ENCODE assay signal across 9 cellular contexts in the genomic region with DNA sequence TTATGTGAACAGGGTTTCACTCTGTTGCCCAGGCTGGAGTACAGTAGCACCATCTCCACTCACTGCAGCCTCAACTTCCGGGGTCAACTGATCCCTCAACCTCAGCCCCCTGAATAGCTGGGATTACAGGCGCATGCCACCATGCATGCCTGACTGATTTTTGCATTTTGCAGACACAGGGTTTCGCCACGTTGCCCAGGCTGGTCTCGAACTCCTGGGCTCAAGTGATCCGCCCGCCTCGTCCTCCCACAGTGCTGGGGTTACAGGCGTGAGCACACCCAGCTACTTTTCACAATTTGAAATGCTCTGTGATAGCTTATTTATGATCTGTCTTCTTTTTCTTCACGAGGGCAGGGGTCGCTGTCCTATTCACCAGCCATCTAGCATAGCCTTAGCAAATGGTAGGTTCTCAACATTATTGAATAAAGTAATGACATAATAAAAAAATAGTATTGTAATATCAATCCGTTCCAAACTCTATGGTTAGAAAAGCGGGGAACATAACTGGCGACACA. TPM values are rescaled to one million over a fixed set of nuclear protein-coding genes. Genes with fewer than 3 reads are reported as not detected.
DNase-seq lines count a peak whose midpoint lies in the region; ATAC-seq and TF ChIP-seq lines count a peak whose summit lies in the region.
"Had no signal": no experiment of that assay in that cellular context is flagged by ENCODE, and none has a peak within 500 bp of the region (broad histone marks: within the 10 kb centered on the region; RNA-seq: fewer than 3 reads in every experiment).

No MANE protein-coding gene starts in this region.

- H3K4me3 Mint-ChIP-seq in Caco-2 (ENCODE audit: unreplicated experiment): peak overlapping the region; percentile 96

- no peak overlapping the region for H3K4me2 ChIP-seq in neuronal stem cell (ENCODE audit: insufficient read depth, low read length, poor library complexity, severe bottlenecking)

- ATAC-seq in HG02678 (IDR thresholded peaks at IDR 0.05; ENCODE audit: unreplicated experiment) (no peak), GM21515 (IDR thresholded peaks at IDR 0.05; ENCODE audit: unreplicated experiment) (no peak)

- no peak overlapping the region for H2BK12ac ChIP-seq in neuronal stem cell (ENCODE audit: low read length)

- no peak overlapping the region for H3K23ac ChIP-seq in neuronal stem cell (ENCODE audit: low read depth, low read length, poor library complexity)

- no peak overlapping the region for H3K14ac ChIP-seq in neuronal stem cell (ENCODE audit: low read length)

- peak overlapping the region; percentile 95 for H3K27ac Mint-ChIP-seq in Caco-2 (ENCODE audit: unreplicated experiment)

- H4K8ac ChIP-seq in neuronal stem cell (ENCODE audit: low read depth, low read length): no peak overlapping the region

- H3K27ac ChIP-seq in dorsolateral prefrontal cortex: peak overlapping the region in 36 of 59 donors; percentile 9 to 90 (median 64)
- no peak overlapping the region for H3K27ac ChIP-seq in neuronal stem cell (replicated peaks; ENCODE audit: low read length)

- H3K27me3 ChIP-seq in Caco-2 (replicated peaks; ENCODE audit: control insufficient read depth, insufficient read depth, low read length) (no peaks in the 10 kb centered on the region), MG63 (no peaks in the 10 kb centered on the region), dorsolateral prefrontal cortex (no peaks in the 10 kb centered on the region), neuronal stem cell (ENCODE audit: control insufficient read depth in 3 of 3, insufficient read depth in 3 of 3, low read depth in 1 of 3, low read length in 3 of 3) (no peaks in the 10 kb centered on the region)
- H3K27me3 ChIP-seq: brain microvascular endothelial cell had no signal

- BruUV-seq in Caco-2 (replicated peaks; lab: Mats Ljungman, UMichigan): no TSS peak

- peak overlapping the region; percentile 60 for H2AFZ ChIP-seq in neuronal stem cell (ENCODE audit: low read length)

- H2BK5ac ChIP-seq in neuronal stem cell (ENCODE audit: low read length): no peak overlapping the region

- POLR2A ChIA-PET in Caco-2 (lab: Charles Lee): interaction anchor here (1.4 to 1.6 kb wide), 2 partner anchors 26 to 79 kb away, joined by 4 to 10 read pairs; partner anchors contain the start of gene GPRC5A

- intact Hi-C loops in Caco-2 (cut with micrococcal nuclease; ENCODE audit: unreplicated experiment): loop anchor here (1.0 to 2.0 kb wide), 4 partner anchors 20 to 78 kb away; partner anchors contain the start of gene GPRC5A
- intact Hi-C loops in dorsolateral prefrontal cortex (cut with DNase I): loop anchor here (1.0 to 5.0 kb wide), 4 partner anchors 25 to 190 kb away; partner anchors contain the start of gene HEBP1 (in 1 of the 2)

- peaks cover 56% of the 10 kb centered on the region for H3K4me1 ChIP-seq in Caco-2
- peaks cover 3 to 10% of the 10 kb centered on the region in 2 donors for H3K4me1 ChIP-seq in neuronal stem cell (ENCODE audit: control insufficient read depth in 2 of 2, insufficient read depth in 1 of 2, low read depth in 1 of 2, low read length in 2 of 2)

- H2BK120ac ChIP-seq in neuronal stem cell (ENCODE audit: low read depth, low read length): no peak overlapping the region

- H3K18ac ChIP-seq in neuronal stem cell (ENCODE audit: low read length): no peak overlapping the region

- CTCF ChIA-PET in Caco-2 (lab: Charles Lee): interaction anchor here (0.6 to 1.8 kb wide), 3 partner anchors 25 to 78 kb away, joined by 4 to 8 read pairs (median 6); no protein-coding TSS in a partner anchor

- no CpG with 5 or more reads among the region's 14 CpGs for WGBS in neuronal stem cell (ENCODE audit: extremely low coverage in 2 of 2, insufficient read length in 2 of 2, insufficient replicate concordance in 1 of 2), 2 donors

- peaks cover 48% of the 10 kb centered on the region for H3K36me3 Mint-ChIP-seq in Caco-2 (ENCODE audit: insufficient read depth, unreplicated experiment)

- TF ChIP-seq CTCF in Caco-2 (IDR thresholded peaks at IDR 0.05; ENCODE audit: insufficient read depth in 1 of 2, low read depth in 1 of 2, low read length in 1 of 2, severe bottlenecking in 1 of 2, unreplicated experiment in 1 of 2) (no peak), dorsolateral prefrontal cortex (IDR thresholded peaks at IDR 0.05 in 54 of 56, conservative IDR thresholded peaks at IDR 0.05 in 2 of 56; ENCODE audit: low read depth in 1 of 56, partially characterized antibody in 56 of 56) (no peak)

- no peak overlapping the region for H3K4me3 ChIP-seq in Caco-2 (ENCODE audit: low read depth, low read length)
- peak overlapping the region; percentile 91 for H3K4me3 ChIP-seq in MG63
- H3K4me3 ChIP-seq in dorsolateral prefrontal cortex: peak overlapping the region in 56 of 59 donors; percentile 65 to 100 (median 87)
- peak overlapping the region in 1 of 2 donors; percentile 61 for H3K4me3 ChIP-seq in neuronal stem cell (ENCODE audit: low read length in 2 of 2)

- no peaks in the 10 kb centered on the region for H3K9me3 Mint-ChIP-seq in Caco-2 (ENCODE audit: unreplicated experiment)

- no peak overlapping the region for H2AK5ac ChIP-seq in neuronal stem cell (ENCODE audit: low read depth, low read length)

- no peak overlapping the region for H3K4ac ChIP-seq in neuronal stem cell (ENCODE audit: low read length)

- no peak overlapping the region for H4K91ac ChIP-seq in neuronal stem cell (ENCODE audit: low read depth, low read length, poor library complexity)

- H3K79me1 ChIP-seq in neuronal stem cell (ENCODE audit: low read depth, low read length): no peaks in the 10 kb centered on the region

- H2BK15ac ChIP-seq in neuronal stem cell (ENCODE audit: low read length): no peak overlapping the region

- H3K36me3 ChIP-seq in Caco-2 (ENCODE audit: control insufficient read depth, insufficient read depth, low read length) (no peaks in the 10 kb centered on the region), MG63 (peaks cover 42% of the 10 kb centered on the region), neuronal stem cell (replicated peaks in 1 of 2; ENCODE audit: control insufficient read depth in 2 of 2, insufficient read depth in 2 of 2, low read length in 2 of 2) (peaks cover 2 to 35% of the 10 kb centered on the region in 2 donors)

- H3K4me1 Mint-ChIP-seq in Caco-2 (ENCODE audit: low read depth, unreplicated experiment): peaks cover 44% of the 10 kb centered on the region

- no peaks in the 10 kb centered on the region for H3K27me3 Mint-ChIP-seq in Caco-2 (ENCODE audit: insufficient read depth, unreplicated experiment)

- H3K9me3 ChIP-seq in Caco-2: no peaks in the 10 kb centered on the region
- no peaks in the 10 kb centered on the region for H3K9me3 ChIP-seq in MG63
- no peaks in the 10 kb centered on the region for H3K9me3 ChIP-seq in neuronal stem cell (replicated peaks in 1 of 2; ENCODE audit: control insufficient read depth in 2 of 2, insufficient read depth in 1 of 2, low read depth in 1 of 2, low read length in 2 of 2)

- DNase-seq in Caco-2: no peak
- no peak for DNase-seq in MG63
- DNase-seq in dorsolateral prefrontal cortex: no peak
- DNase-seq in neuronal stem cell (ENCODE audit: low spot score): no peak
- no peak for DNase-seq in activated CD4-positive, alpha-beta T cell treated with anti-CD3 and anti-CD28 coated beads for 48 hours
- no peak for DNase-seq in activated CD8-positive, alpha-beta memory T cell treated with anti-CD3 and anti-CD28 coated beads, Interleukin-2, amount 50 U/mL, for 4 hours

- H3K9ac ChIP-seq in neuronal stem cell (ENCODE audit: low read depth, low read length, poor library complexity): no peak overlapping the region

RNA-seq across cellular contexts. Expression of gene DDX47, which starts 0.5 kb away (rescaled TPM):
- total RNA-seq in Caco-2 (2022) (121 and 138 TPM in 2 replicates), dorsolateral prefrontal cortex (10 to 100 TPM; 32.0 to 55.7 (median 42.2) TPM)
- total RNA-seq in MG63 (2014; rRNA removed; shearing (Covaris generic); ENCODE audit: low replicate concordance): 105 and 122 TPM in 2 replicates
- polyA plus RNA-seq in neuronal stem cell (2013, experiment 1 of 2): 48.2 TPM
- polyA plus RNA-seq in neuronal stem cell (2013, experiment 2 of 2): 46.3 TPM

RNA-seq across cellular contexts. Expression of gene APOLD1, which starts 27.2 kb away (rescaled TPM):
- total RNA-seq in Caco-2 (2022) (4.1 and 4.7 TPM in 2 replicates), dorsolateral prefrontal cortex (100 to 1,000 TPM in 1 of 120 experiments, 10 to 100 TPM in 117, 1 to 10 TPM in 2; 8.2 to 102 (median 37.2) TPM)
- 21.4 and 27.1 TPM in 2 replicates for total RNA-seq in MG63 (2014; rRNA removed; shearing (Covaris generic); ENCODE audit: low replicate concordance)
- polyA plus RNA-seq in neuronal stem cell (2013, experiment 1 of 2): 4.6 TPM
- polyA plus RNA-seq in neuronal stem cell (2013, experiment 2 of 2): 4.2 TPM
